Comparison of ENCODE assay signal across 9 cellular contexts in genomic region chr18:48136544-48137353, GRCh38.
DNase-seq lines count a peak whose midpoint lies in the region; ATAC-seq and TF ChIP-seq lines count a peak whose summit lies in the region.
"Had no signal": no experiment of that assay in that cellular context is flagged by ENCODE, and none has a peak within 500 bp of the region (broad histone marks: within the 10 kb centered on the region; RNA-seq: fewer than 3 reads in every experiment).

No MANE protein-coding gene starts in this region.

- no peak for TF ChIP-seq EP300 in Ishikawa (IDR thresholded peaks at IDR 0.05; ENCODE audit: borderline replicate concordance)

- no peaks in the 10 kb centered on the region for H3K9me3 ChIP-seq in ectodermal cell (ENCODE audit: control insufficient read depth, low read length)

- no peak overlapping the region for H3K27ac ChIP-seq in ectodermal cell (ENCODE audit: insufficient read depth, low read depth, low read length, poor library complexity, severe bottlenecking)

- 1% methylated on average over 73 of the region's 73 CpGs for WGBS in ectodermal cell, 2 experiments

- DNase-seq in 8988T (peak; percentile 51), mucosa of gallbladder (ENCODE audit: low spot score) (peak; percentile 26), HK-2 (ENCODE audit: unreplicated experiment) (no peak), posterior vena cava (ENCODE audit: low spot score) (no peak), HFFc6 (no peak)
- DNase-seq: NCI-H2081 treated with DMSO at 0.1 percent for 48 hours had no signal

- H3K27me3 ChIP-seq in ectodermal cell (ENCODE audit: control insufficient read depth, insufficient read depth, low read length, poor library complexity, severe bottlenecking), result peaks cover 62% of the 10 kb centered on the region

- no peak for ATAC-seq in stimulated activated memory B cell treated with anti-CD40 and anti-IgM and Interleukin-4, amounts not matched to agents 10 μg/mL and 1 μg/mL and 100 μg/mL, for 72 hours

- no peaks in the 10 kb centered on the region for H3K36me3 Mint-ChIP-seq in HFFc6 (ENCODE audit: low read depth)
- no peaks in the 10 kb centered on the region for H3K36me3 Mint-ChIP-seq in stimulated activated memory B cell treated with anti-CD40 and anti-IgM and Interleukin-4, amounts not matched to agents 10 μg/mL and 1 μg/mL and 100 μg/mL, for 72 hours

- no peak for TF ChIP-seq CTCF in HFFc6 (IDR thresholded peaks at IDR 0.05)

- H3K4me1 Mint-ChIP-seq in HFFc6 (ENCODE audit: low read depth), result no peaks in the 10 kb centered on the region
- H3K4me1 Mint-ChIP-seq in stimulated activated memory B cell treated with anti-CD40 and anti-IgM and Interleukin-4, amounts not matched to agents 10 μg/mL and 1 μg/mL and 100 μg/mL, for 72 hours, result no peaks in the 10 kb centered on the region

- peaks cover 13% of the 10 kb centered on the region for H3K4me1 ChIP-seq in ectodermal cell (ENCODE audit: control insufficient read depth, insufficient read depth, low read length)

- peak overlapping the region; percentile 38 for H3K4me3 ChIP-seq in ectodermal cell (ENCODE audit: insufficient read depth, low read depth, low read length)

- H3K4me3 Mint-ChIP-seq in HFFc6, result no peak overlapping the region
- H3K4me3 Mint-ChIP-seq in stimulated activated memory B cell treated with anti-CD40 and anti-IgM and Interleukin-4, amounts not matched to agents 10 μg/mL and 1 μg/mL and 100 μg/mL, for 72 hours, result no peak overlapping the region

- peaks cover 54% of the 10 kb centered on the region for H3K27me3 Mint-ChIP-seq in HFFc6 (ENCODE audit: insufficient read depth)
- peaks cover 41% of the 10 kb centered on the region for H3K27me3 Mint-ChIP-seq in stimulated activated memory B cell treated with anti-CD40 and anti-IgM and Interleukin-4, amounts not matched to agents 10 μg/mL and 1 μg/mL and 100 μg/mL, for 72 hours

- H3K27ac Mint-ChIP-seq in HFFc6, result no peak overlapping the region
- H3K27ac Mint-ChIP-seq in stimulated activated memory B cell treated with anti-CD40 and anti-IgM and Interleukin-4, amounts not matched to agents 10 μg/mL and 1 μg/mL and 100 μg/mL, for 72 hours, result no peak overlapping the region

- H3K36me3 ChIP-seq in ectodermal cell (ENCODE audit: control insufficient read depth, insufficient read depth, low read length), result no peaks in the 10 kb centered on the region

- TF ChIP-seq RAD21 in Ishikawa (IDR thresholded peaks at IDR 0.05; ENCODE audit: low read depth), result no peak

- intact Hi-C loops in posterior vena cava (cut with DNase I), result loop anchor here (5.0 to 10.0 kb wide), 3 partner anchors 102 to 1601 kb away; no protein-coding TSS in a partner anchor

- H3K9me3 Mint-ChIP-seq in HFFc6, result no peaks in the 10 kb centered on the region
- no peaks in the 10 kb centered on the region for H3K9me3 Mint-ChIP-seq in stimulated activated memory B cell treated with anti-CD40 and anti-IgM and Interleukin-4, amounts not matched to agents 10 μg/mL and 1 μg/mL and 100 μg/mL, for 72 hours

TF ChIP-seq in Ishikawa, 13 proteins besides CTCF, POLR2A, EP300 and RAD21:
- TF ChIP-seq ZBTB7A (IDR thresholded peaks at IDR 0.05; ENCODE audit: low read depth), result peak; percentile 50
- no peak for TF ChIP-seq CREB1 (IDR thresholded peaks at IDR 0.05; ENCODE audit: low read depth)
- TF ChIP-seq USF1 (IDR thresholded peaks at IDR 0.05), result no peak
- TF ChIP-seq NFIC (IDR thresholded peaks at IDR 0.05), result peak; percentile 39
- no peak for TF ChIP-seq CEBPB (IDR thresholded peaks at IDR 0.05)
- TF ChIP-seq MAX (IDR thresholded peaks at IDR 0.05), result 0 out of 2 replicates have a peak, but pooled peaks have one; percentile 19
- no peak for TF ChIP-seq TCF12 (IDR thresholded peaks at IDR 0.05; ENCODE audit: low read depth)

Comparison
In these comparisons a context has a peak if more than half of its experiments do, and no peak if none do; other contexts are left out.
1. DNase-seq: peak in 8988T (single experiment) and mucosa of gallbladder (single experiment); none in HK-2 (single experiment), posterior vena cava (single experiment) and HFFc6 (single experiment).